ENCODE assay signal across 17 cellular contexts in the genomic region with DNA sequence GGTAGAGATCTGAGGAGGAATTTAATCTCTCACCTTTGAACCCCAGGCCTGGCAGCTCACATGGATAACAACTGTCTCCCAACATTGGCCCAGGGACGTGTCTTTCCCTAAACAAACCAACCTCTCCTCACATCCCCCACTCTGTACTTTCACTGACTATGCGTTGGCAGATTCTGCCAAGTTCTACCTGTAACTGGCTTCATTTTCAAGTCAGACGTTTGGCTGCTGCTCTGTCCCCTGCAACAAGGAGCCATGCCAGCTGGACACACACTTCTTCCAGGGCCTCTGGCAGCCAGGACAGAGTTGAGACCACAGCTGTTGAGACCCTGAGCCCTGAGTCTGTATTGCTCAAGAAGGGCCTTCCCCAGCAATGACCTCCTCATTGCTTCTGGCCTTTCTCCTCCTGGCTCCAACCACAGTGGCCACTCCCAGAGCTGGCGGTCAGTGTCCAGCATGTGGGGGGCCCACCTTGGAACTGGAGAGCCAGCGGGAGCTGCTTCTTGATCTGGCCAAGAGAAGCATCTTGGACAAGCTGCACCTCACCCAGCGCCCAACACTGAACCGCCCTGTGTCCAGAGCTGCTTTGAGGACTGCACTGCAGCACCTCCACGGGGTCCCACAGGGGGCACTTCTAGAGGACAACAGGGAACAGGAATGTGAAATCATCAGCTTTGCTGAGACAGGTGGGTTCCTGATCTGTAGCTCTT. TPM values are rescaled to one million over a fixed set of nuclear protein-coding genes. Genes with fewer than 3 reads are reported as not detected.
DNase-seq lines count a peak whose midpoint lies in the region; ATAC-seq, FAIRE-seq and TF ChIP-seq lines count a peak whose summit lies in the region.
"Had no signal": no experiment of that assay in that cellular context is flagged by ENCODE, and none has a peak within 500 bp of the region (broad histone marks: within the 10 kb centered on the region; RNA-seq: fewer than 3 reads in every experiment).

A gene with protein sequence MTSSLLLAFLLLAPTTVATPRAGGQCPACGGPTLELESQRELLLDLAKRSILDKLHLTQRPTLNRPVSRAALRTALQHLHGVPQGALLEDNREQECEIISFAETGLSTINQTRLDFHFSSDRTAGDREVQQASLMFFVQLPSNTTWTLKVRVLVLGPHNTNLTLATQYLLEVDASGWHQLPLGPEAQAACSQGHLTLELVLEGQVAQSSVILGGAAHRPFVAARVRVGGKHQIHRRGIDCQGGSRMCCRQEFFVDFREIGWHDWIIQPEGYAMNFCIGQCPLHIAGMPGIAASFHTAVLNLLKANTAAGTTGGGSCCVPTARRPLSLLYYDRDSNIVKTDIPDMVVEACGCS (plus strand): TSS at position 268 of the 707 bp plus-strand sequence. CDS start 103 bp downstream, at position 371.

- no peak for DNase-seq in CD4-positive, CD25-positive, alpha-beta regulatory T cell
- DNase-seq in NB4 (ENCODE audit: low read depth) (peak; percentile 30), choroid plexus epithelial cell (ENCODE audit: low read depth) (peak; percentile 44), DMS114 treated with DMSO at 0.1 percent for 48 hours (lab: John Stamatoyannopoulos, UW; ENCODE audit: unreplicated experiment) (no peak), H54 (ENCODE audit: insufficient read length, low spot score) (no peak)
- DNase-seq: AML-193; brain microvascular endothelial cell; effector memory CD4-positive, alpha-beta T cell; foreskin melanocyte; NCI-H1048 had no signal

- H3K4me1 ChIP-seq in CD4-positive, CD25-positive, alpha-beta regulatory T cell (ENCODE audit: control insufficient read depth, insufficient read depth, low read length, poor library complexity, severe bottlenecking) = peaks cover 12% of the 10 kb centered on the region

- TF ChIP-seq CTCF in NB4 (IDR thresholded peaks at IDR 0.05; ENCODE audit: low read depth, low read length) (no peak), choroid plexus epithelial cell (conservative IDR thresholded peaks at IDR 0.05; ENCODE audit: low read depth, low read length) (no peak), nephron (IDR thresholded peaks at IDR 0.05; ENCODE audit: unreplicated experiment in 3 of 3) (no peak)

- no peak for FAIRE-seq in H54 (lab: Jason Lieb, UNC)

- no peak within 1 kb of the TSS for H3K27ac ChIP-seq in CD4-positive, CD25-positive, alpha-beta regulatory T cell (ENCODE audit: insufficient read depth, low read length, poor library complexity, severe bottlenecking)
- H3K27ac ChIP-seq: brain microvascular endothelial cell, VCaP had no signal

- peaks cover 18% of the 10 kb centered on the region for H3K27me3 Mint-ChIP-seq in CD4-positive, CD25-positive, alpha-beta regulatory T cell
- H3K27me3 Mint-ChIP-seq in nephron (ENCODE audit: low read depth) = no peaks in the 10 kb centered on the region

- H3K9me3 Mint-ChIP-seq in CD4-positive, CD25-positive, alpha-beta regulatory T cell = peaks cover 0 to 1% (median 0%) of the 10 kb centered on the region in 7 donors
- no peaks in the 10 kb centered on the region for H3K9me3 Mint-ChIP-seq in nephron

- no peak for TF ChIP-seq POLR2A in NB4 (IDR thresholded peaks at IDR 0.05; ENCODE audit: extremely low read depth, insufficient read length)
- TF ChIP-seq POLR2A in H54 (IDR thresholded peaks at IDR 0.05; ENCODE audit: low read depth, low read length) = no peak

- no peaks in the 10 kb centered on the region for H3K36me3 ChIP-seq in CD4-positive, CD25-positive, alpha-beta regulatory T cell (ENCODE audit: control insufficient read depth, insufficient read depth, low read length)
- H3K36me3 ChIP-seq: brain microvascular endothelial cell had no signal

- H3K27me3 ChIP-seq in CD4-positive, CD25-positive, alpha-beta regulatory T cell (ENCODE audit: control insufficient read depth, insufficient read depth, low read length) = peaks cover 4% of the 10 kb centered on the region
- H3K27me3 ChIP-seq: brain microvascular endothelial cell had no signal

- peak within 1 kb of the TSS in 2 of 3 donors; percentile 7 to 93 for H3K27ac Mint-ChIP-seq in CD4-positive, CD25-positive, alpha-beta regulatory T cell
- peak within 1 kb of the TSS; percentile 86 to 92 (median 89) for H3K27ac Mint-ChIP-seq in nephron

- H3K4me1 Mint-ChIP-seq in CD4-positive, CD25-positive, alpha-beta regulatory T cell = peaks cover 13 to 24% (median 16%) of the 10 kb centered on the region in 4 donors
- peaks cover 31% of the 10 kb centered on the region for H3K4me1 Mint-ChIP-seq in nephron

- no peak for ATAC-seq in CD4-positive, CD25-positive, alpha-beta regulatory T cell (ENCODE audit: low read depth in 2 of 2)
- ATAC-seq in esophagus mucosa (no peak), HG03039 (IDR thresholded peaks at IDR 0.05; ENCODE audit: unreplicated experiment) (no peak)

- H3K9me3 ChIP-seq in CD4-positive, CD25-positive, alpha-beta regulatory T cell (ENCODE audit: control insufficient read depth in 2 of 2, low read length in 2 of 2) = no peaks in the 10 kb centered on the region

- no peak within 1 kb of the TSS for H3K4me3 ChIP-seq in CD4-positive, CD25-positive, alpha-beta regulatory T cell (ENCODE audit: low read depth, low read length)
- peak within 1 kb of the TSS; percentile 70 for H3K4me3 ChIP-seq in NB4 (ENCODE audit: low read depth, low read length)
- no peak within 1 kb of the TSS for H3K4me3 ChIP-seq in choroid plexus epithelial cell (ENCODE audit: low read depth, low read length)

- H3K4me3 Mint-ChIP-seq in CD4-positive, CD25-positive, alpha-beta regulatory T cell = no peak within 1 kb of the TSS
- peak within 1 kb of the TSS; percentile 38 to 81 (median 62) for H3K4me3 Mint-ChIP-seq in nephron

- no peaks in the 10 kb centered on the region for H3K36me3 Mint-ChIP-seq in CD4-positive, CD25-positive, alpha-beta regulatory T cell
- no peaks in the 10 kb centered on the region for H3K36me3 Mint-ChIP-seq in nephron (ENCODE audit: low read depth)

RNA-seq across cellular contexts. Expression of the gene that starts here (rescaled TPM):
- not detected for total RNA-seq in CD4-positive, CD25-positive, alpha-beta regulatory T cell
- polyA plus RNA-seq in CD4-positive, CD25-positive, alpha-beta regulatory T cell = under 1 TPM in 1 of 4 donors, not detected in 3; 0.21 TPM
- not detected for total RNA-seq in esophagus mucosa
- total RNA-seq: pulmonary artery endothelial cell, SK-MEL-5, ureter had no signal

Comparison
In these comparisons a context has a peak if more than half of its experiments do, and no peak if none do; other contexts are left out.
1. DNase-seq: peak in NB4 (single experiment) and choroid plexus epithelial cell (single experiment); none in CD4-positive, CD25-positive, alpha-beta regulatory T cell (0 of 3), DMS114 treated with DMSO at 0.1 percent for 48 hours (single experiment) and H54 (single experiment).
2. H3K4me3 Mint-ChIP-seq: peak in nephron (3 of 3); none in CD4-positive, CD25-positive, alpha-beta regulatory T cell (0 of 4).